ENCODE assay signal across 15 cellular contexts in genomic region chr1:86948212-86948611, GRCh38.
"Had no signal": no experiment of that assay in that cellular context is flagged by ENCODE, and none has a peak within 500 bp of the region (broad histone marks: within the 10 kb centered on the region; RNA-seq: fewer than 3 reads in every experiment).

No MANE protein-coding gene starts in this region.

- H2AFZ ChIP-seq: parathyroid adenoma had no signal

- ATAC-seq: activated CD8-positive, alpha-beta T cell treated with anti-CD3 and anti-CD28 coated beads, Interleukin-2, amount 10 ng/mL, durations not matched to agents 7 days and 5 days; left colon; WTC11 had no signal

- H3K27ac ChIP-seq: colonic mucosa, parathyroid adenoma had no signal

- H3K9me3 ChIP-seq: colonic mucosa, SK-N-SH had no signal

- H3K27me3 ChIP-seq: colonic mucosa had no signal

- H3K36me3 ChIP-seq: colonic mucosa had no signal

- H3K79me2 ChIP-seq: parathyroid adenoma had no signal

- H3K9ac ChIP-seq: parathyroid adenoma, SK-N-SH had no signal

- H3K4me2 ChIP-seq: SK-N-SH, smooth muscle cell had no signal

- H3K4me3 ChIP-seq: colonic mucosa, smooth muscle cell had no signal

- H3K4me1 ChIP-seq: colonic mucosa, parathyroid adenoma had no signal

- DNase-seq: activated CD4-positive, alpha-beta T cell treated with anti-CD3 and anti-CD28 coated beads for 48 hours; activated CD8-positive, alpha-beta memory T cell treated with anti-CD3 and anti-CD28 coated beads, Interleukin-2, amount 50 U/mL, for 48 hours; activated CD8-positive, alpha-beta T cell treated with anti-CD3 and anti-CD28 coated beads, Interleukin-2, amount 10 ng/mL, durations not matched to agents 7 days and 5 days; activated naive CD8-positive, alpha-beta T cell treated with anti-CD3 and anti-CD28 coated beads, Interleukin-2, amount 10 ng/mL, durations not matched to agents 7 days and 5 days; colonic mucosa; effector CD4-positive, alpha-beta T cell; immature natural killer cell; left colon; mesenchymal stem cell; retina; SK-N-SH; trophoblast cell had no signal
